In the genomic region with DNA sequence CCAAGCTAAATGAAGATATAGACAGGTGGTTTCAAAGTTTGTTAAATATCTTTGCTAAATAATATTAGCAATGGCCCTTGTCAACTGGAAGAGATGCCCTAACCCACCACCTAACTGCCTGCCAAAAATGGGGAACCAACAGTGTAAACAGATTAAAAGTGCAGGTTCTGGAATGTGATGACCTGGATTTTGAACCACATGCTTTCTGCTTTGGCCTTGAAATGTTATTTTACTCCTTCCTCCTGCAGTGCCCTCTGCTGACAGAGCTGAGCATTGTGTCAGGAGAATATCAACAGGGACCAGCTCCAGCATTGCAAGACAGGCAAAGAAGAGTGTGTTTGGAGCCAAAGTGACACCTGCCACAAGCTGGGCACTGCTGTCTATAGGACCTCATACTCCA, we compare ENCODE assay signal across 11 cellular contexts.
DNase-seq lines count a peak whose midpoint lies in the region; ATAC-seq and TF ChIP-seq lines count a peak whose summit lies in the region.
"Had no signal": no experiment of that assay in that cellular context is flagged by ENCODE, and none has a peak within 500 bp of the region (broad histone marks: within the 10 kb centered on the region; RNA-seq: fewer than 3 reads in every experiment).

No MANE protein-coding gene starts in this region.

- peaks cover 36% of the 10 kb centered on the region for H3K27me3 Mint-ChIP-seq in activated CD8-positive, alpha-beta T cell treated with anti-CD3 and anti-CD28 coated beads for 36 hours
- peaks cover 42% of the 10 kb centered on the region for H3K27me3 Mint-ChIP-seq in activated CD8-positive, alpha-beta T cell treated with anti-CD3 and anti-CD28 coated beads, Interleukin-2, amount 10 ng/mL, durations not matched to agents 7 days and 5 days (ENCODE audit: low read depth)
- peaks cover 45% of the 10 kb centered on the region for H3K27me3 Mint-ChIP-seq in CD4-positive, alpha-beta T cell
- peaks cover 21% of the 10 kb centered on the region for H3K27me3 Mint-ChIP-seq in activated T-cell treated with anti-CD3 and anti-CD28 coated beads, Interleukin-2, amount 50 U/mL, for 4 hours (ENCODE audit: low read depth)

- H3K4me3 ChIP-seq in Loucy (ENCODE audit: low read length, poor library complexity, severe bottlenecking) (no peak overlapping the region), cardiac fibroblast (replicated peaks in 1 of 2; ENCODE audit: low read depth in 2 of 2, low read length in 2 of 2) (no peak overlapping the region), retinal pigment epithelial cell (ENCODE audit: low read length) (no peak overlapping the region)
- H3K4me3 ChIP-seq: SK-N-MC had no signal

- H3K36me3 ChIP-seq in Loucy (ENCODE audit: insufficient read depth, low read length) = no peaks in the 10 kb centered on the region

- no peaks in the 10 kb centered on the region for H3K27me3 ChIP-seq in Loucy (ENCODE audit: insufficient read depth, low read length, poor library complexity, severe bottlenecking)
- H3K27me3 ChIP-seq in CD4-positive, alpha-beta T cell (ENCODE audit: control insufficient read depth, insufficient read depth, low read length) = peaks cover 6% of the 10 kb centered on the region

- no peak overlapping the region for H3K4me2 ChIP-seq in Loucy (ENCODE audit: low read depth, low read length, poor library complexity, severe bottlenecking)

- intact Hi-C loops in activated CD8-positive, alpha-beta T cell treated with anti-CD3 and anti-CD28 coated beads for 36 hours (cut with micrococcal nuclease) = no loop called here
- intact Hi-C loops in CD4-positive, alpha-beta T cell (cut with DNase I, micrococcal nuclease) = no loop called here

- H3K36me3 Mint-ChIP-seq in activated CD8-positive, alpha-beta T cell treated with anti-CD3 and anti-CD28 coated beads for 36 hours (ENCODE audit: low read depth) = peaks cover 3% of the 10 kb centered on the region
- peaks cover 9% of the 10 kb centered on the region for H3K36me3 Mint-ChIP-seq in activated CD8-positive, alpha-beta T cell treated with anti-CD3 and anti-CD28 coated beads, Interleukin-2, amount 10 ng/mL, durations not matched to agents 7 days and 5 days (ENCODE audit: low read depth)
- H3K36me3 Mint-ChIP-seq in CD4-positive, alpha-beta T cell (ENCODE audit: low read depth) = no peaks in the 10 kb centered on the region
- no peaks in the 10 kb centered on the region for H3K36me3 Mint-ChIP-seq in activated T-cell treated with anti-CD3 and anti-CD28 coated beads, Interleukin-2, amount 50 U/mL, for 4 hours (ENCODE audit: insufficient read depth)

- H3K9me2 ChIP-seq in Loucy (replicated peaks; ENCODE audit: low read depth, low read length) = no peaks in the 10 kb centered on the region

- ATAC-seq in activated CD8-positive, alpha-beta T cell treated with anti-CD3 and anti-CD28 coated beads for 36 hours = no peak
- ATAC-seq in activated CD8-positive, alpha-beta T cell treated with anti-CD3 and anti-CD28 coated beads, Interleukin-2, amount 10 ng/mL, durations not matched to agents 7 days and 5 days = no peak
- ATAC-seq in HG03520 (IDR thresholded peaks at IDR 0.05; ENCODE audit: unreplicated experiment) = no peak
- no peak for ATAC-seq in CD4-positive, alpha-beta T cell (ENCODE audit: poor library complexity)
- ATAC-seq in activated T-cell treated with anti-CD3 and anti-CD28 coated beads, Interleukin-2, amount 50 U/mL, for 4 hours = no peak

- H3K27ac ChIP-seq in CD4-positive, alpha-beta T cell (ENCODE audit: low read depth, low read length) = no peak overlapping the region
- H3K27ac ChIP-seq: SK-N-MC had no signal

- H3K4me3 Mint-ChIP-seq in activated CD8-positive, alpha-beta T cell treated with anti-CD3 and anti-CD28 coated beads for 36 hours = no peak overlapping the region
- H3K4me3 Mint-ChIP-seq in activated CD8-positive, alpha-beta T cell treated with anti-CD3 and anti-CD28 coated beads, Interleukin-2, amount 10 ng/mL, durations not matched to agents 7 days and 5 days = no peak overlapping the region
- H3K4me3 Mint-ChIP-seq in CD4-positive, alpha-beta T cell = no peak overlapping the region
- no peak overlapping the region for H3K4me3 Mint-ChIP-seq in activated T-cell treated with anti-CD3 and anti-CD28 coated beads, Interleukin-2, amount 50 U/mL, for 4 hours
- H3K4me3 Mint-ChIP-seq: CD4-positive, alpha-beta memory T cell had no signal

- H3K9me3 Mint-ChIP-seq in activated CD8-positive, alpha-beta T cell treated with anti-CD3 and anti-CD28 coated beads for 36 hours = peaks cover 16% of the 10 kb centered on the region
- peaks cover 29% of the 10 kb centered on the region for H3K9me3 Mint-ChIP-seq in activated CD8-positive, alpha-beta T cell treated with anti-CD3 and anti-CD28 coated beads, Interleukin-2, amount 10 ng/mL, durations not matched to agents 7 days and 5 days (ENCODE audit: insufficient read depth)
- H3K9me3 Mint-ChIP-seq in CD4-positive, alpha-beta T cell = peaks cover 10% of the 10 kb centered on the region
- H3K9me3 Mint-ChIP-seq in activated T-cell treated with anti-CD3 and anti-CD28 coated beads, Interleukin-2, amount 50 U/mL, for 4 hours = peaks cover 24% of the 10 kb centered on the region

- no peak overlapping the region for H2AFZ ChIP-seq in Loucy (ENCODE audit: low read length)

- H3F3A ChIP-seq in Loucy (ENCODE audit: low read depth) = no peaks in the 10 kb centered on the region

- H3K4me1 ChIP-seq in Loucy (ENCODE audit: insufficient read depth, low read length, poor library complexity, severe bottlenecking) = peaks cover 31% of the 10 kb centered on the region

- peak; percentile 15 for DNase-seq in activated CD8-positive, alpha-beta T cell treated with anti-CD3 and anti-CD28 coated beads for 36 hours
- DNase-seq in activated CD8-positive, alpha-beta T cell treated with anti-CD3 and anti-CD28 coated beads, Interleukin-2, amount 10 ng/mL, durations not matched to agents 7 days and 5 days = no peak
- peak in 1 of 2 donors; percentile 29 for DNase-seq in cardiac fibroblast (ENCODE audit: low read depth in 2 of 2)
- DNase-seq in retinal pigment epithelial cell (ENCODE audit: low read depth) = no peak
- no peak for DNase-seq in CD4-positive, alpha-beta T cell
- no peak for DNase-seq in activated T-cell treated with anti-CD3 and anti-CD28 coated beads, Interleukin-2, amount 50 U/mL, for 4 hours
- DNase-seq: CD4-positive, alpha-beta memory T cell; NCI-H1105 treated with DMSO at 0.1 percent for 48 hours had no signal

- H3K9ac ChIP-seq in Loucy (ENCODE audit: low read depth, low read length, poor library complexity, severe bottlenecking) = no peak overlapping the region

- H3K9me3 ChIP-seq in Loucy (ENCODE audit: insufficient read depth, low read depth, low read length) = peaks cover 4% of the 10 kb centered on the region; the same call in 1 of the 2 replicates
- H3K9me3 ChIP-seq in CD4-positive, alpha-beta T cell (ENCODE audit: control insufficient read depth, low read length) = peaks cover 25% of the 10 kb centered on the region

- peaks cover 9% of the 10 kb centered on the region for H3K4me1 Mint-ChIP-seq in activated CD8-positive, alpha-beta T cell treated with anti-CD3 and anti-CD28 coated beads for 36 hours (ENCODE audit: low read depth)
- peaks cover 14% of the 10 kb centered on the region for H3K4me1 Mint-ChIP-seq in activated CD8-positive, alpha-beta T cell treated with anti-CD3 and anti-CD28 coated beads, Interleukin-2, amount 10 ng/mL, durations not matched to agents 7 days and 5 days (ENCODE audit: low read depth)
- H3K4me1 Mint-ChIP-seq in CD4-positive, alpha-beta T cell (ENCODE audit: low read depth) = peaks cover 9% of the 10 kb centered on the region
- H3K4me1 Mint-ChIP-seq in activated T-cell treated with anti-CD3 and anti-CD28 coated beads, Interleukin-2, amount 50 U/mL, for 4 hours (ENCODE audit: low read depth) = peaks cover 5% of the 10 kb centered on the region

- H4K20me1 ChIP-seq in Loucy (ENCODE audit: insufficient read depth, low read length, poor library complexity, severe bottlenecking) = no peaks in the 10 kb centered on the region

- TF ChIP-seq CTCF in activated CD8-positive, alpha-beta T cell treated with anti-CD3 and anti-CD28 coated beads for 36 hours (IDR thresholded peaks at IDR 0.05) = peak; percentile 32
- TF ChIP-seq CTCF in Loucy (conservative IDR thresholded peaks at IDR 0.05; ENCODE audit: low read length) (peak; percentile 65), cardiac fibroblast (IDR thresholded peaks at IDR 0.05; ENCODE audit: low read depth, low read length) (peak; percentile 29), retinal pigment epithelial cell (conservative IDR thresholded peaks at IDR 0.05; ENCODE audit: low read depth, low read length) (peak; percentile 40)
- TF ChIP-seq CTCF in CD4-positive, alpha-beta T cell (IDR thresholded peaks at IDR 0.05) = no peak

- CTCF ChIA-PET in activated CD8-positive, alpha-beta T cell treated with anti-CD3 and anti-CD28 coated beads for 36 hours (lab: Charles Lee) = interaction anchor here (0.8 to 1.7 kb wide), 5 partner anchors 19 to 110 kb away, joined by 3 to 9 read pairs (median 4); no protein-coding TSS in a partner anchor
- CTCF ChIA-PET in activated CD8-positive, alpha-beta T cell treated with anti-CD3 and anti-CD28 coated beads, Interleukin-2, amount 10 ng/mL, durations not matched to agents 7 days and 5 days (lab: Charles Lee) = interaction anchor here (0.9 to 1.2 kb wide), 4 partner anchors 19 to 111 kb away, joined by 3 read pairs; no protein-coding TSS in a partner anchor
- CTCF ChIA-PET in CD4-positive, alpha-beta T cell (lab: Charles Lee) = no interaction called here

- no peaks in the 10 kb centered on the region for H3K79me2 ChIP-seq in Loucy (ENCODE audit: insufficient read depth, low read length)

- no peak overlapping the region for H3K27ac Mint-ChIP-seq in activated CD8-positive, alpha-beta T cell treated with anti-CD3 and anti-CD28 coated beads for 36 hours
- H3K27ac Mint-ChIP-seq in activated CD8-positive, alpha-beta T cell treated with anti-CD3 and anti-CD28 coated beads, Interleukin-2, amount 10 ng/mL, durations not matched to agents 7 days and 5 days = no peak overlapping the region
- no peak overlapping the region for H3K27ac Mint-ChIP-seq in CD4-positive, alpha-beta T cell
- H3K27ac Mint-ChIP-seq: CD4-positive, alpha-beta memory T cell had no signal

- POLR2A ChIA-PET in activated CD8-positive, alpha-beta T cell treated with anti-CD3 and anti-CD28 coated beads for 36 hours (lab: Charles Lee) = no interaction called here
- POLR2A ChIA-PET in activated CD8-positive, alpha-beta T cell treated with anti-CD3 and anti-CD28 coated beads, Interleukin-2, amount 10 ng/mL, durations not matched to agents 7 days and 5 days (lab: Charles Lee) = no interaction called here
- POLR2A ChIA-PET in CD4-positive, alpha-beta T cell (lab: Charles Lee) = no interaction called here
